ENCODE assay signal across 27 cellular contexts in the genomic region with DNA sequence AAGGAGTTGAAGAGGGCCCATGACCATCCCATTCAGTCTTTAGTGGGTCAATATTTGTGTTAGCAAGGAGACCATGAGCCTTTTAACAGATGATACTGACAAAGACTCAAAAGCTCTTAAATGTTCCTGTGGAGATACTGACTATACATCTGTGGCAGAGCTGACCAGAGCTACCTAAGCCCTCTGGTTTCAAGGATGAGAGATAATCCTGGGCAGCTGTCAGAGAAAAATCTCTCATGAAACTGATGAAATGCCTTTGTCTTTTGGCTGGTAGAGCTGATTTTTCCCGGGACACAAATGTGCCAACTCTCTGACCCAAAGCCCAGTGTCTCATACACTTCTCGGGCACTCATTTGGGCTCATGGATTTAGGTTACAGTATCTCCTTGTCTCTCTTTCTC.
A peak's percentile ranks its signal among the peaks of the same experiment; 100 is the strongest.
DNase-seq lines count a peak whose midpoint lies in the region; ATAC-seq and TF ChIP-seq lines count a peak whose summit lies in the region.
"Had no signal": no experiment of that assay in that cellular context is flagged by ENCODE, and none has a peak within 500 bp of the region (broad histone marks: within the 10 kb centered on the region; RNA-seq: fewer than 3 reads in every experiment).

No MANE protein-coding gene starts in this region.

- H3K4me1 ChIP-seq in CD8-positive, alpha-beta T cell (ENCODE audit: insufficient read depth, low read length), result peaks cover 71% of the 10 kb centered on the region
- peaks cover 32% of the 10 kb centered on the region for H3K4me1 ChIP-seq in SJCRH30
- H3K4me1 ChIP-seq: BLaER1, breast epithelium, prostate gland, right lobe of liver had no signal

- TF ChIP-seq CTCF in CD4-positive, alpha-beta T cell (IDR thresholded peaks at IDR 0.05), result no peak
- TF ChIP-seq CTCF in CD8-positive, alpha-beta T cell (IDR thresholded peaks at IDR 0.05), result no peak

- no peaks in the 10 kb centered on the region for H3K36me3 Mint-ChIP-seq in CD4-positive, alpha-beta T cell (ENCODE audit: low read depth)
- no peaks in the 10 kb centered on the region for H3K36me3 Mint-ChIP-seq in CD8-positive, alpha-beta T cell
- peaks cover 4 to 9% (median 4%) of the 10 kb centered on the region in 3 donors for H3K36me3 Mint-ChIP-seq in immature natural killer cell
- H3K36me3 Mint-ChIP-seq: WTC11 had no signal

- POLR2A ChIA-PET in CD4-positive, alpha-beta T cell (lab: Charles Lee), result interaction anchor here (1.4 to 1.6 kb wide), 3 partner anchors 25 to 100 kb away, joined by 6 to 8 read pairs (median 7); no protein-coding TSS in a partner anchor
- POLR2A ChIA-PET in CD8-positive, alpha-beta T cell (lab: Charles Lee), result interaction anchor here (1.2 to 1.4 kb wide), 4 partner anchors 13 to 160 kb away, joined by 3 read pairs; no protein-coding TSS in a partner anchor

- H3K4me3 Mint-ChIP-seq in CD4-positive, alpha-beta T cell, result no peak overlapping the region
- no peak overlapping the region for H3K4me3 Mint-ChIP-seq in CD8-positive, alpha-beta T cell
- H3K4me3 Mint-ChIP-seq in immature natural killer cell, result peak overlapping the region in 2 of 5 donors; percentile 3 to 43
- H3K4me3 Mint-ChIP-seq: WTC11 had no signal

- H3K9me3 Mint-ChIP-seq in CD4-positive, alpha-beta T cell, result no peaks in the 10 kb centered on the region
- H3K9me3 Mint-ChIP-seq in CD8-positive, alpha-beta T cell, result no peaks in the 10 kb centered on the region
- H3K9me3 Mint-ChIP-seq in immature natural killer cell, result peaks cover 0 to 2% (median 0%) of the 10 kb centered on the region in 6 donors

- no peak for ATAC-seq in CD4-positive, alpha-beta T cell (ENCODE audit: poor library complexity)
- ATAC-seq in CD8-positive, alpha-beta T cell, result no peak
- no peak for ATAC-seq in HG02938 (IDR thresholded peaks at IDR 0.05; ENCODE audit: unreplicated experiment)
- ATAC-seq: HCT116, right lobe of liver, WTC11 had no signal

- intact Hi-C loops in CD4-positive, alpha-beta T cell (cut with DNase I, micrococcal nuclease), result loop anchor here in 1 of 2 experiments (10.0 kb wide), 2 partner anchors 72 to 662 kb away; a partner anchor contains a TSS
- intact Hi-C loops in CD8-positive, alpha-beta T cell (cut with DNase I, micrococcal nuclease), result loop anchor here (2.0 to 10.0 kb wide), 4 partner anchors 69 to 924 kb away; a partner anchor contains a TSS

- H3K4me3 ChIP-seq in CD8-positive, alpha-beta T cell (ENCODE audit: low read depth, low read length), result no peak overlapping the region
- H3K4me3 ChIP-seq in SJCRH30, result no peak overlapping the region
- H3K4me3 ChIP-seq: BLaER1, breast epithelium, PC-9, prostate gland, right lobe of liver, tibial nerve had no signal

- H3K27me3 Mint-ChIP-seq in CD4-positive, alpha-beta T cell, result no peaks in the 10 kb centered on the region
- no peaks in the 10 kb centered on the region for H3K27me3 Mint-ChIP-seq in CD8-positive, alpha-beta T cell (ENCODE audit: low read depth)
- H3K27me3 Mint-ChIP-seq in immature natural killer cell (ENCODE audit: low read depth in 3 of 3), result peaks cover 3 to 6% (median 4%) of the 10 kb centered on the region in 3 donors

- no peak for DNase-seq in CD4-positive, alpha-beta T cell
- no peak for DNase-seq in CD8-positive, alpha-beta T cell
- DNase-seq in SJCRH30 (peak; percentile 52 to 79), immature natural killer cell (no peak), NCI-H1694 treated with DMSO at 0.1 percent for 48 hours (lab: John Stamatoyannopoulos, UW) (no peak), EL (no peak)
- DNase-seq: activated CD4-positive, alpha-beta T cell treated with anti-CD3 and anti-CD28 coated beads, Interleukin-2, amount 50 U/mL, for 1 hour; activated naive CD4-positive, alpha-beta T cell treated with Interleukin-2 at 50 U/mL for 16 hours; anterior cingulate cortex; DMS79 treated with DMSO at 0.1 percent for 48 hours; foreskin melanocyte; GF-D8; Kasumi-1; kidney glomerular epithelial cell; MV-4-11; NCI-H1694; nucleus accumbens; PC-9; right lobe of liver; stimulated activated CD8-positive, alpha-beta memory T cell treated with anti-CD3 and anti-CD28 coated beads, Interleukin-4, amount 100 ng/mL, for 48 hours had no signal

- H3K9me3 ChIP-seq in CD4-positive, alpha-beta T cell (ENCODE audit: control insufficient read depth, low read length), result no peaks in the 10 kb centered on the region
- no peaks in the 10 kb centered on the region for H3K9me3 ChIP-seq in CD8-positive, alpha-beta T cell (ENCODE audit: low read length)
- peaks cover 13% of the 10 kb centered on the region for H3K9me3 ChIP-seq in SJCRH30 (replicated peaks)
- H3K9me3 ChIP-seq: BLaER1, breast epithelium, prostate gland, right lobe of liver, tibial nerve had no signal

- peak overlapping the region; percentile 80 for H3K27ac Mint-ChIP-seq in CD4-positive, alpha-beta T cell
- H3K27ac Mint-ChIP-seq in CD8-positive, alpha-beta T cell, result peak overlapping the region; percentile 93
- H3K27ac Mint-ChIP-seq in immature natural killer cell, result peak overlapping the region in 5 of 6 donors; percentile 60 to 90 (median 77)
- H3K27ac Mint-ChIP-seq: WTC11 had no signal

- no peaks in the 10 kb centered on the region for H3K27me3 ChIP-seq in CD4-positive, alpha-beta T cell (ENCODE audit: control insufficient read depth, insufficient read depth, low read length)
- H3K27me3 ChIP-seq in CD8-positive, alpha-beta T cell (ENCODE audit: insufficient read depth, low read length), result no peaks in the 10 kb centered on the region
- no peaks in the 10 kb centered on the region for H3K27me3 ChIP-seq in SJCRH30
- H3K27me3 ChIP-seq: BLaER1, breast epithelium, right lobe of liver, tibial nerve had no signal

- CTCF ChIA-PET in CD4-positive, alpha-beta T cell (lab: Charles Lee), result interaction anchor here (0.6 to 1.6 kb wide), 2 partner anchors 100 to 883 kb away, joined by 4 read pairs; no protein-coding TSS in a partner anchor
- CTCF ChIA-PET in CD8-positive, alpha-beta T cell (lab: Charles Lee), result interaction anchor here (1.0 to 10.5 kb wide), 11 partner anchors 10 to 905 kb away, joined by 3 to 109 read pairs (median 4); no protein-coding TSS in a partner anchor

- H3K27ac ChIP-seq in CD4-positive, alpha-beta T cell (ENCODE audit: low read depth, low read length), result no peak overlapping the region
- H3K27ac ChIP-seq in CD8-positive, alpha-beta T cell (ENCODE audit: low read depth, low read length), result peak overlapping the region; percentile 23
- peak overlapping the region; percentile 71 for H3K27ac ChIP-seq in SJCRH30
- H3K27ac ChIP-seq: BLaER1, breast epithelium, PC-9, prostate gland, right lobe of liver, tibial nerve had no signal

- no peaks in the 10 kb centered on the region for H3K36me3 ChIP-seq in CD8-positive, alpha-beta T cell (ENCODE audit: insufficient read depth, low read length)
- no peaks in the 10 kb centered on the region for H3K36me3 ChIP-seq in SJCRH30
- H3K36me3 ChIP-seq: BLaER1, breast epithelium, prostate gland, right lobe of liver, tibial nerve had no signal

- H3K4me1 Mint-ChIP-seq in CD4-positive, alpha-beta T cell (ENCODE audit: low read depth), result peaks cover 70% of the 10 kb centered on the region
- peaks cover 86% of the 10 kb centered on the region for H3K4me1 Mint-ChIP-seq in CD8-positive, alpha-beta T cell (ENCODE audit: low read depth)
- peaks cover 79 to 93% of the 10 kb centered on the region in 2 donors for H3K4me1 Mint-ChIP-seq in immature natural killer cell

Comparison
In these comparisons a context has a peak if more than half of its experiments do, and no peak if none do; other contexts are left out.
1. DNase-seq: peak in SJCRH30 (2 of 2); none in CD4-positive, alpha-beta T cell (0 of 10), CD8-positive, alpha-beta T cell (0 of 7), immature natural killer cell (0 of 3), NCI-H1694 treated with DMSO at 0.1 percent for 48 hours (single experiment) and EL (single experiment).
2. Peak in every context shown above with its lines, with median percentiles within 50 percentile points of each other: H3K27ac Mint-ChIP-seq.